ENCODE assay signal across 29 cellular contexts in genomic region chr9:5815421-5815820, GRCh38.
"Had no signal": no experiment of that assay in that cellular context is flagged by ENCODE, and none has a peak within 500 bp of the region (broad histone marks: within the 10 kb centered on the region; RNA-seq: fewer than 3 reads in every experiment).

No MANE protein-coding gene starts in this region.

- H3K4me3 ChIP-seq: ascending aorta, breast epithelium, cardiac muscle cell, colonic mucosa had no signal

- H3K4me1 ChIP-seq: ascending aorta, breast epithelium, colonic mucosa had no signal

- ATAC-seq: activated naive CD4-positive, alpha-beta T cell treated with anti-CD3 and anti-CD28 coated beads, Interleukin-2, amount 50 U/mL, for 72 hours; activated T-cell treated with anti-CD3 and anti-CD28 coated beads, Interleukin-2, amount 50 U/mL, for 72 hours; esophagus mucosa; WTC11 had no signal

- DNase-seq: activated CD4-positive, alpha-beta memory T cell treated with anti-CD3 and anti-CD28 coated beads, Interleukin-2, amount 10 ng/mL, durations not matched to agents 7 days and 5 days; activated CD4-positive, alpha-beta T cell treated with anti-CD3 and anti-CD28 coated beads for 1 hour; activated CD4-positive, alpha-beta T cell treated with anti-CD3 and anti-CD28 coated beads for 4 hours; activated CD4-positive, alpha-beta T cell treated with anti-CD3 and anti-CD28 coated beads, Interleukin-2, amount 10 ng/mL, durations not matched to agents 7 days and 5 days; activated CD4-positive, alpha-beta T cell treated with anti-CD3 and anti-CD28 coated beads, Interleukin-2, amount 50 U/mL, for 4 hours; activated CD8-positive, alpha-beta memory T cell treated with anti-CD3 and anti-CD28 coated beads, Interleukin-2, amount 50 U/mL, for 48 hours; activated gamma-delta T cell; activated naive CD4-positive, alpha-beta T cell; activated naive CD4-positive, alpha-beta T cell treated with anti-CD3 and anti-CD28 coated beads, Interleukin-2, amount 10 ng/mL, durations not matched to agents 7 days and 5 days; activated naive CD8-positive, alpha-beta T cell treated with anti-CD3 and anti-CD28 coated beads, Interleukin-2, amount 10 ng/mL, durations not matched to agents 7 days and 5 days; activated T-cell treated with anti-CD3 and anti-CD28 coated beads for 4 hours; activated T-cell treated with anti-CD3 and anti-CD28 coated beads, Interleukin-2, amount 50 U/mL, for 24 hours; activated T-cell treated with anti-CD3 and anti-CD28 coated beads, Interleukin-2, amount 50 U/mL, for 72 hours; central memory CD4-positive, alpha-beta T cell; cerebellar nuclear complex; colonic mucosa; effector CD8-positive, alpha-beta T cell; foreskin fibroblast; head of caudate nucleus; T-helper 2 cell had no signal

- H3K27me3 ChIP-seq: ascending aorta, breast epithelium, cardiac muscle cell, colonic mucosa had no signal

- H3K9me3 ChIP-seq: ascending aorta, breast epithelium, colonic mucosa had no signal

- FAIRE-seq: endometrium, endothelial cell of umbilical vein had no signal

- H3K36me3 ChIP-seq: breast epithelium, colonic mucosa had no signal

- H3K27ac ChIP-seq: ascending aorta, breast epithelium, cardiac muscle cell, colonic mucosa, VCaP had no signal
